In genomic region chr16:12739738-12740137, GRCh38 we compare ENCODE assay signal across 28 cellular contexts.
"Had no signal": no experiment of that assay in that cellular context is flagged by ENCODE, and none has a peak within 500 bp of the region (broad histone marks: within the 10 kb centered on the region; RNA-seq: fewer than 3 reads in every experiment).

No MANE protein-coding gene starts in this region.

- H3K36me3 ChIP-seq: ovary, prostate gland, right atrium auricular region, sigmoid colon, suprapubic skin, transverse colon, upper lobe of right lung, uterus had no signal

- FAIRE-seq: small intestine had no signal

- H3K36me3 Mint-ChIP-seq: stimulated activated effector memory CD8-positive, alpha-beta T cell treated with anti-CD3 and anti-CD28 coated beads, Interleukin-12 subunit alpha, Interleukin-12 subunit beta, amount 100 ng/mL, for 72 hours had no signal

- H3K9me3 ChIP-seq: ovary, prostate gland, right lobe of liver, testis, uterus had no signal

- H3K4me1 ChIP-seq: prostate gland, right atrium auricular region, right lobe of liver, sigmoid colon, suprapubic skin, testis, tibial artery, transverse colon, upper lobe of right lung, uterus had no signal

- H3K27ac Mint-ChIP-seq: naive thymus-derived CD4-positive, alpha-beta T cell; natural killer cell; stimulated activated effector memory CD8-positive, alpha-beta T cell treated with anti-CD3 and anti-CD28 coated beads, Interleukin-12 subunit alpha, Interleukin-12 subunit beta, amount 100 ng/mL, for 72 hours; type B pancreatic cell had no signal

- H3K4me3 Mint-ChIP-seq: naive thymus-derived CD4-positive, alpha-beta T cell; natural killer cell; nephron; neural crest cell; stimulated activated effector memory CD8-positive, alpha-beta T cell treated with anti-CD3 and anti-CD28 coated beads, Interleukin-12 subunit alpha, Interleukin-12 subunit beta, amount 100 ng/mL, for 72 hours; stimulated activated naive CD8-positive, alpha-beta T cell treated with anti-CD3 and anti-CD28 coated beads, Interleukin-15, amount 100 ng/mL, for 72 hours; type B pancreatic cell had no signal

- H3K27me3 Mint-ChIP-seq: naive thymus-derived CD4-positive, alpha-beta T cell; stimulated activated naive CD8-positive, alpha-beta T cell treated with anti-CD3 and anti-CD28 coated beads, Interleukin-15, amount 100 ng/mL, for 72 hours; type B pancreatic cell had no signal

- H3K27ac ChIP-seq: ovary, prostate gland, right atrium auricular region, right lobe of liver, sigmoid colon, suprapubic skin, testis, tibial artery, transverse colon, upper lobe of right lung, uterus had no signal

- H3K4me1 Mint-ChIP-seq: natural killer cell; nephron; neural crest cell; stimulated activated effector memory CD8-positive, alpha-beta T cell treated with anti-CD3 and anti-CD28 coated beads, Interleukin-12 subunit alpha, Interleukin-12 subunit beta, amount 100 ng/mL, for 72 hours; stimulated activated naive CD8-positive, alpha-beta T cell treated with anti-CD3 and anti-CD28 coated beads, Interleukin-15, amount 100 ng/mL, for 72 hours had no signal

- DNase-seq: naive thymus-derived CD4-positive, alpha-beta T cell; natural killer cell; occipital lobe; ovary; retina; right lobe of liver; sigmoid colon; small intestine; stimulated activated CD4-positive, alpha-beta T cell treated with anti-CD3 and anti-CD28 coated beads, Interleukin-15, amount 100 ng/mL, for 24 hours; stimulated activated CD4-positive, alpha-beta T cell treated with anti-CD3 and anti-CD28 coated beads, Interleukin-2, amount 100 ng/mL, for 24 hours; stimulated activated CD4-positive, alpha-beta T cell treated with anti-CD3 and anti-CD28 coated beads, Interleukin-2, amount 100 ng/mL, for 48 hours; stimulated activated CD4-positive, alpha-beta T cell treated with anti-CD3 and anti-CD28 coated beads, Interleukin-4, amount 100 ng/mL, for 24 hours; stimulated activated naive CD4-positive, alpha-beta T cell; stimulated activated naive CD8-positive, alpha-beta T cell treated with anti-CD3 and anti-CD28 coated beads, Interleukin-15, amount 100 ng/mL, for 72 hours; stimulated activated naive CD8-positive, alpha-beta T cell treated with anti-CD3 and anti-CD28 coated beads, Interleukin-15, Interleukin-2, amounts not matched to agents 100 U/mL and 50 U/mL, for 24 hours; substantia nigra; testis; tibial artery; transverse colon; upper lobe of right lung; uterus had no signal

- H3K27me3 ChIP-seq: ovary, right atrium auricular region, right lobe of liver, sigmoid colon, suprapubic skin, testis, tibial artery, transverse colon, upper lobe of right lung, uterus had no signal

- H3K4me3 ChIP-seq: ovary, prostate gland, right atrium auricular region, right lobe of liver, sigmoid colon, suprapubic skin, testis, tibial artery, transverse colon, upper lobe of right lung, uterus had no signal

- ATAC-seq: naive thymus-derived CD4-positive, alpha-beta T cell; natural killer cell; right lobe of liver; stimulated activated effector memory CD8-positive, alpha-beta T cell treated with anti-CD3 and anti-CD28 coated beads, Interleukin-12 subunit alpha, Interleukin-12 subunit beta, amount 100 ng/mL, for 72 hours; stimulated activated naive CD8-positive, alpha-beta T cell treated with anti-CD3 and anti-CD28 coated beads, Interleukin-15, amount 100 ng/mL, for 72 hours; stimulated activated naive CD8-positive, alpha-beta T cell treated with anti-CD3 and anti-CD28 coated beads, Interleukin-15, Interleukin-2, amounts not matched to agents 100 U/mL and 50 U/mL, for 24 hours; upper lobe of right lung had no signal
